ENCODE assay signal across 1 cellular context in genomic region chr6:67212584-67212983, GRCh38.
TF ChIP-seq lines count a peak whose summit lies in the region.

No MANE protein-coding gene starts in this region.

TF ChIP-seq in SK-N-SH treated with all-trans-retinoic acid at 6 μM for 48 hours, 23 proteins besides CTCF, POLR2A, EP300 and RAD21 (continued from another document):
- no peak for TF ChIP-seq PATZ1 (CRISPR knock-in tag; IDR thresholded peaks at IDR 0.05; ENCODE audit: borderline replicate concordance)
- TF ChIP-seq RARB (CRISPR knock-in tag; IDR thresholded peaks at IDR 0.05) = no peak
- TF ChIP-seq OSR1 (CRISPR knock-in tag; IDR thresholded peaks at IDR 0.05) = no peak
- no peak for TF ChIP-seq ISL1 (CRISPR knock-in tag; IDR thresholded peaks at IDR 0.05)
- no peak for TF ChIP-seq GLIS3 (CRISPR knock-in tag; IDR thresholded peaks at IDR 0.05)
- no peak for TF ChIP-seq ZNF565 (CRISPR knock-in tag; conservative IDR thresholded peaks at IDR 0.05; ENCODE audit: low read depth)
- TF ChIP-seq ZNF70 (CRISPR knock-in tag; IDR thresholded peaks at IDR 0.05) = no peak
